Comparison of ENCODE assay signal across 1 cellular context in the genomic region with DNA sequence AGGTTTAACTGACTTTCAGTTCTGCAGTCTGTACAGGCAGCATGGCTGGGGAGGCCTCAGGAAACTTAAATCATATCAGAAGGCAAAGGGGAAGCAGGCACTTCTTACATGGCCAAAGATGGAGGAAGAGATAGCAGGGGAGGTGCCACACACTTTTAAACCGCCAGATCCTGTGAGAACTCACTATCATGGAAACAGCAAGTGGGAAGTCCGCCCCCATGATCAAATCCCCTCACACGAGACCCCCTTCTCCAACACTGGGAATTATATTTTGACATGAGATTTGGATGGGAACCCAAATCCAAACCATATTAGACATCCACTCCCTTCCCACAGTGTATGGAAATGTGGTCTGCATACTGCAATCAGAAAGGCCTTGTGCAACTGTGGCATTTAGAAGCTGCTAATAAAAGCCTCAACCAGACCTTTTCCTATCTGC.
TF ChIP-seq lines count a peak whose summit lies in the region.

No MANE protein-coding gene starts in this region.

TF ChIP-seq in GM12878, 131 proteins besides CTCF, POLR2A, EP300 and RAD21 (continued from another document):
- TF ChIP-seq, protein P1, sequence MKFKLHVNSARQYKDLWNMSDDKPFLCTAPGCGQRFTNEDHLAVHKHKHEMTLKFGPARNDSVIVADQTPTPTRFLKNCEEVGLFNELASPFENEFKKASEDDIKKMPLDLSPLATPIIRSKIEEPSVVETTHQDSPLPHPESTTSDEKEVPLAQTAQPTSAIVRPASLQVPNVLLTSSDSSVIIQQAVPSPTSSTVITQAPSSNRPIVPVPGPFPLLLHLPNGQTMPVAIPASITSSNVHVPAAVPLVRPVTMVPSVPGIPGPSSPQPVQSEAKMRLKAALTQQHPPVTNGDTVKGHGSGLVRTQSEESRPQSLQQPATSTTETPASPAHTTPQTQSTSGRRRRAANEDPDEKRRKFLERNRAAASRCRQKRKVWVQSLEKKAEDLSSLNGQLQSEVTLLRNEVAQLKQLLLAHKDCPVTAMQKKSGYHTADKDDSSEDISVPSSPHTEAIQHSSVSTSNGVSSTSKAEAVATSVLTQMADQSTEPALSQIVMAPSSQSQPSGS (IDR thresholded peaks at IDR 0.05; ENCODE audit: low read length): no peak
- TF ChIP-seq, protein P2, sequence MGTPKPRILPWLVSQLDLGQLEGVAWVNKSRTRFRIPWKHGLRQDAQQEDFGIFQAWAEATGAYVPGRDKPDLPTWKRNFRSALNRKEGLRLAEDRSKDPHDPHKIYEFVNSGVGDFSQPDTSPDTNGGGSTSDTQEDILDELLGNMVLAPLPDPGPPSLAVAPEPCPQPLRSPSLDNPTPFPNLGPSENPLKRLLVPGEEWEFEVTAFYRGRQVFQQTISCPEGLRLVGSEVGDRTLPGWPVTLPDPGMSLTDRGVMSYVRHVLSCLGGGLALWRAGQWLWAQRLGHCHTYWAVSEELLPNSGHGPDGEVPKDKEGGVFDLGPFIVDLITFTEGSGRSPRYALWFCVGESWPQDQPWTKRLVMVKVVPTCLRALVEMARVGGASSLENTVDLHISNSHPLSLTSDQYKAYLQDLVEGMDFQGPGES (IDR thresholded peaks at IDR 0.05): no peak
- no peak for TF ChIP-seq EGR1 (IDR thresholded peaks at IDR 0.05; ENCODE audit: borderline replicate concordance in 1 of 2, low read depth in 2 of 2, low read length in 2 of 2)
- TF ChIP-seq SP1 (IDR thresholded peaks at IDR 0.05; ENCODE audit: low read depth, low read length): no peak
- TF ChIP-seq BRCA1 (IDR thresholded peaks at IDR 0.05; ENCODE audit: low read depth, low read length): no peak
- no peak for TF ChIP-seq CHD1 (IDR thresholded peaks at IDR 0.05; ENCODE audit: low read depth, low read length)
- no peak for TF ChIP-seq MTA2 (IDR thresholded peaks at IDR 0.05; ENCODE audit: low read depth)
- no peak for TF ChIP-seq POLR2AphosphoS2 (IDR thresholded peaks at IDR 0.05; ENCODE audit: low read depth, low read length)
- no peak for TF ChIP-seq BHLHE40 (IDR thresholded peaks at IDR 0.05; ENCODE audit: borderline replicate concordance in 1 of 2, low read depth in 2 of 2, low read length in 1 of 2)
